In the genomic region with DNA sequence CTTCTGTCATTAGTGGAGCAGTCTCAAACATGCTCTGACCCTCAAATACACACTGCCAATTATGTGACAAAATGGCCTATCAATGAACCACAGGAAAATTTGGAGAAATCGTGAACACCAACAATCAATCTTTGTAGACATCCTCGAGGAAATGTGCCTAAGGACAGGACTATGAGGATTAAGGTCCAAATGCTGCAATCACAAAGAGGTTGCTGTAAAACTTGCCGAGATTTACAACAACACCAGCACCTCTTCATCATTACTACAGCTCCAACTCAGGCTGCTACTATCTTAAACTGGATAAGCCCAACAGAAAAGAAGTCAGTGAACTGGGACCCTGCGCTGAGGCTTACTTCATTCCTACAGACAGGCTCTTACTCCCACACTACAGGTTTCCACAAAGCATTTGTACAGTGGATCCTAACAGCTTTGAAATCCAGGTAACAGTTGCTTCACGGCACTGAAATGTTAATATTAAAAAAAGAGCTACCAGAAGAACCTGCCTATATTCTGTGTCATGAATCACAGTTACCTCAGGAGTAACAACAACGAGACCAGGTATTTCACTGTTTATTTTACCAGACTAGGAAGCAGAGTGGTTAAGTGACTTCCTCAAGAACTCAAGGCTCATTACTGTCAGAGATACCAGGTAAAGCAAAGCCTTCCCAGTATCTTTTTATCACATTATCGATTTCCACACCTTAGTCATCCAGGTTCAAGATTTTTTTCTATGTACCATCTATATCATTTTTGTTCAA, we compare ENCODE assay signal across 16 cellular contexts. TPM values are rescaled to one million over a fixed set of nuclear protein-coding genes. Genes with fewer than 3 reads are reported as not detected.
DNase-seq lines count a peak whose midpoint lies in the region; ATAC-seq and TF ChIP-seq lines count a peak whose summit lies in the region.
"Had no signal": no experiment of that assay in that cellular context is flagged by ENCODE, and none has a peak within 500 bp of the region (broad histone marks: within the 10 kb centered on the region; RNA-seq: fewer than 3 reads in every experiment).

No MANE protein-coding gene starts in this region.

- H3K23ac ChIP-seq in mesendoderm (ENCODE audit: low read length) = no peak overlapping the region

- H3K4me3 ChIP-seq in mesendoderm (ENCODE audit: low read length) = no peak overlapping the region
- H3K4me3 ChIP-seq: prostate gland, thoracic aorta had no signal

- no peak overlapping the region for H2BK15ac ChIP-seq in mesendoderm (replicated peaks; ENCODE audit: low read depth)

- H3K9me3 Mint-ChIP-seq in activated naive CD8-positive, alpha-beta T cell (ENCODE audit: low read depth) = no peaks in the 10 kb centered on the region
- no peaks in the 10 kb centered on the region for H3K9me3 Mint-ChIP-seq in activated naive CD8-positive, alpha-beta T cell treated with anti-CD3 and anti-CD28 coated beads for 36 hours
- no peaks in the 10 kb centered on the region for H3K9me3 Mint-ChIP-seq in central memory CD8-positive, alpha-beta T cell
- H3K9me3 Mint-ChIP-seq in type B pancreatic cell = no peaks in the 10 kb centered on the region

- no peak overlapping the region for H2BK120ac ChIP-seq in mesendoderm (ENCODE audit: low read depth, low read length)

- no peak for TF ChIP-seq CTCF in type B pancreatic cell (conservative IDR thresholded peaks at IDR 0.05)

- peak overlapping the region; percentile 51 for H3K4me3 Mint-ChIP-seq in activated naive CD8-positive, alpha-beta T cell
- H3K4me3 Mint-ChIP-seq in activated naive CD8-positive, alpha-beta T cell treated with anti-CD3 and anti-CD28 coated beads for 36 hours = no peak overlapping the region
- peak overlapping the region; percentile 39 for H3K4me3 Mint-ChIP-seq in central memory CD8-positive, alpha-beta T cell
- H3K4me3 Mint-ChIP-seq in type B pancreatic cell = no peak overlapping the region

- no peaks in the 10 kb centered on the region for H3K27me3 ChIP-seq in mesendoderm (ENCODE audit: insufficient read depth, low read length, poor library complexity)

- H2BK5ac ChIP-seq in mesendoderm (ENCODE audit: low read length) = no peak overlapping the region

- WGBS in mesendoderm (ENCODE audit: extremely low coverage, insufficient coverage, low lambda C conversion rate) = 100% methylated on average over 1 of the region's 7 CpGs

- peaks cover 17% of the 10 kb centered on the region for H3K79me1 ChIP-seq in mesendoderm (ENCODE audit: low read length)

- H2AK5ac ChIP-seq in mesendoderm (ENCODE audit: low read length) = no peak overlapping the region

- no peak for ATAC-seq in central memory CD8-positive, alpha-beta T cell (replicated peaks; ENCODE audit: extremely low read depth, poor library complexity, severe bottlenecking)
- ATAC-seq in GM19023 (IDR thresholded peaks at IDR 0.05; ENCODE audit: unreplicated experiment) = no peak
- ATAC-seq: Right ventricle myocardium inferior had no signal

- H3K9ac ChIP-seq in mesendoderm (ENCODE audit: low read length) = no peak overlapping the region

- no peak overlapping the region for H4K5ac ChIP-seq in mesendoderm (ENCODE audit: low read length)

- peak overlapping the region; percentile 75 for H3K18ac ChIP-seq in mesendoderm (ENCODE audit: low read length)

- no peaks in the 10 kb centered on the region for H3K27me3 Mint-ChIP-seq in activated naive CD8-positive, alpha-beta T cell
- H3K27me3 Mint-ChIP-seq in activated naive CD8-positive, alpha-beta T cell treated with anti-CD3 and anti-CD28 coated beads for 36 hours = no peaks in the 10 kb centered on the region
- no peaks in the 10 kb centered on the region for H3K27me3 Mint-ChIP-seq in central memory CD8-positive, alpha-beta T cell
- no peaks in the 10 kb centered on the region for H3K27me3 Mint-ChIP-seq in type B pancreatic cell

- H3K36me3 ChIP-seq in mesendoderm (ENCODE audit: control insufficient read depth, insufficient read depth, low read length) = no peaks in the 10 kb centered on the region
- H3K36me3 ChIP-seq: prostate gland, thoracic aorta had no signal

- no peak overlapping the region for H4K8ac ChIP-seq in mesendoderm (ENCODE audit: low read depth, low read length)

- peaks cover 81% of the 10 kb centered on the region for H3K4me1 Mint-ChIP-seq in activated naive CD8-positive, alpha-beta T cell (ENCODE audit: low read depth)
- H3K4me1 Mint-ChIP-seq in activated naive CD8-positive, alpha-beta T cell treated with anti-CD3 and anti-CD28 coated beads for 36 hours = peaks cover 63% of the 10 kb centered on the region
- H3K4me1 Mint-ChIP-seq in central memory CD8-positive, alpha-beta T cell = peaks cover 68% of the 10 kb centered on the region
- H3K4me1 Mint-ChIP-seq in type B pancreatic cell (ENCODE audit: unreplicated experiment) = peaks cover 52% of the 10 kb centered on the region

- peaks cover 39% of the 10 kb centered on the region for H3K79me2 ChIP-seq in mesendoderm (ENCODE audit: control insufficient read depth, insufficient read depth, low read length)

- H3K4ac ChIP-seq in mesendoderm (ENCODE audit: low read depth, low read length) = no peak overlapping the region

- H3K4me1 ChIP-seq in mesendoderm (ENCODE audit: control insufficient read depth, low read depth, low read length) = peaks cover 13% of the 10 kb centered on the region

- H3K36me3 Mint-ChIP-seq in activated naive CD8-positive, alpha-beta T cell = peaks cover 3% of the 10 kb centered on the region
- peaks cover 9% of the 10 kb centered on the region for H3K36me3 Mint-ChIP-seq in activated naive CD8-positive, alpha-beta T cell treated with anti-CD3 and anti-CD28 coated beads for 36 hours
- H3K36me3 Mint-ChIP-seq in central memory CD8-positive, alpha-beta T cell (ENCODE audit: insufficient read depth) = peaks cover 6% of the 10 kb centered on the region
- H3K36me3 Mint-ChIP-seq in type B pancreatic cell = peaks cover 4% of the 10 kb centered on the region

- H3K27ac ChIP-seq in mesendoderm (ENCODE audit: low read depth, low read length) = no peak overlapping the region
- H3K27ac ChIP-seq: prostate gland, thoracic aorta had no signal

- H3K4me2 ChIP-seq in mesendoderm (ENCODE audit: low read length) = no peak overlapping the region

- no peak overlapping the region for H3K27ac Mint-ChIP-seq in activated naive CD8-positive, alpha-beta T cell
- no peak overlapping the region for H3K27ac Mint-ChIP-seq in activated naive CD8-positive, alpha-beta T cell treated with anti-CD3 and anti-CD28 coated beads for 36 hours
- peak overlapping the region; percentile 80 for H3K27ac Mint-ChIP-seq in central memory CD8-positive, alpha-beta T cell (ENCODE audit: low read depth)
- peak overlapping the region; percentile 14 for H3K27ac Mint-ChIP-seq in type B pancreatic cell

- DNase-seq in activated naive CD8-positive, alpha-beta T cell treated with anti-CD3 and anti-CD28 coated beads for 36 hours = no peak
- DNase-seq in central memory CD8-positive, alpha-beta T cell (ENCODE audit: low spot score in 2 of 2) = no peak
- DNase-seq in mesendoderm (peak; percentile 44), type B pancreatic cell (ENCODE audit: extremely low spot score, unreplicated experiment) (no peak), RPMI8226 (no peak), NCI-H345 (lab: John Stamatoyannopoulos, UW) (no peak)
- DNase-seq: activated T-cell treated with anti-CD3 and anti-CD28 coated beads, Interleukin-2, amount 50 U/mL, for 48 hours; central memory CD4-positive, alpha-beta T cell; EL; NCI-H1048; NCI-H524 had no signal

- H3K56ac ChIP-seq in mesendoderm (ENCODE audit: low read length) = peak overlapping the region; percentile 17

RNA-seq across cellular contexts. Expression of a gene that starts 23.9 kb away (rescaled TPM):
- total RNA-seq in activated naive CD8-positive, alpha-beta T cell treated with anti-CD3 and anti-CD28 coated beads for 36 hours = 10 to 100 TPM; 28.6 to 34.8 TPM
- polyA plus RNA-seq in mesendoderm (2013, experiment 1 of 2) = 46.3 TPM
- polyA plus RNA-seq in mesendoderm (2013, experiment 2 of 2) = 44.2 TPM
- 42.9 and 50.8 TPM in 2 replicates for total RNA-seq in type B pancreatic cell (ENCODE audit: low replicate concordance)

Comparison
In these comparisons a context has a peak if more than half of its experiments do, and no peak if none do; other contexts are left out.
1. H3K4me3 Mint-ChIP-seq: peak in activated naive CD8-positive, alpha-beta T cell (single experiment) and central memory CD8-positive, alpha-beta T cell (single experiment); none in activated naive CD8-positive, alpha-beta T cell treated with anti-CD3 and anti-CD28 coated beads for 36 hours (single experiment) and type B pancreatic cell (single experiment).
2. H3K27ac Mint-ChIP-seq: peak in central memory CD8-positive, alpha-beta T cell (single experiment) and type B pancreatic cell (single experiment); none in activated naive CD8-positive, alpha-beta T cell (single experiment) and activated naive CD8-positive, alpha-beta T cell treated with anti-CD3 and anti-CD28 coated beads for 36 hours (single experiment).